ENCODE assay signal across 26 cellular contexts in the genomic region with DNA sequence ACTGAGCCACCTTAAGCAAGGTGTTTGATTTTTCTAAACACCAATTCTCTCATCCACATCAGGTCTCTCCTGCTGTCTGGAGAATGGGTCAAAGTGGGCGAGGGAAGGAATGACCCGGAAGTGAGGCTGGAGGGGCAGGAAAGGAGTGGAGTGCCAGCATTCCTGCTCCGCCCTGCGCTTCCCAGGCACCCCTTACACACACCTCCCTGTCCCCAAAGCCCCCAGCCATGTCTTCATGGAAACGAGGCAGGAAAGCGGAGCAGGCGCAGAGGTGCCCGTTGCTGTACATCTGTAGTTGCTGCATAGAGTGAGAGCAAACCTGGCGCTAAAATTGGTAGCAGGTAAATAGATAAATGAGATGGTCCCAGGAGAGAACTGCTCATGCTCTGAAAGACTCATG. TPM values are rescaled to one million over a fixed set of nuclear protein-coding genes. Genes with fewer than 3 reads are reported as not detected.
DNase-seq lines count a peak whose midpoint lies in the region; ATAC-seq, FAIRE-seq and TF ChIP-seq lines count a peak whose summit lies in the region.
"Had no signal": no experiment of that assay in that cellular context is flagged by ENCODE, and none has a peak within 500 bp of the region (broad histone marks: within the 10 kb centered on the region; RNA-seq: fewer than 3 reads in every experiment).

No MANE protein-coding gene starts in this region.

- peak overlapping the region; percentile 81 for H3K27ac Mint-ChIP-seq in stimulated activated naive B cell treated with anti-CD40 and anti-IgM and Interleukin-4, amounts not matched to agents 10 μg/mL and 1 μg/mL and 100 μg/mL, for 72 hours
- H3K27ac Mint-ChIP-seq: CD8-positive, alpha-beta T cell had no signal

- no peaks in the 10 kb centered on the region for H3K27me3 ChIP-seq in endothelial cell of umbilical vein (ENCODE audit: control insufficient read depth in 2 of 2, insufficient read depth in 2 of 2, low read length in 2 of 2)
- no peaks in the 10 kb centered on the region for H3K27me3 ChIP-seq in heart right ventricle
- H3K27me3 ChIP-seq: brain microvascular endothelial cell, uterus had no signal

- H3K9me3 Mint-ChIP-seq in stimulated activated naive B cell treated with anti-CD40 and anti-IgM and Interleukin-4, amounts not matched to agents 10 μg/mL and 1 μg/mL and 100 μg/mL, for 72 hours: no peaks in the 10 kb centered on the region
- H3K9me3 Mint-ChIP-seq: CD8-positive, alpha-beta T cell; memory B cell; naive thymus-derived CD4-positive, alpha-beta T cell had no signal

- no peak overlapping the region for H3K4me2 ChIP-seq in endothelial cell of umbilical vein (ENCODE audit: insufficient read depth, low read length)

- CTCF ChIA-PET in RWPE1 (lab: Yijun Ruan, JAX): no interaction called here
- CTCF ChIA-PET in endothelial cell of umbilical vein (lab: Charles Lee): interaction anchor here (1.3 to 3.5 kb wide), 3 partner anchors 13 to 67 kb away, joined by 3 to 16 read pairs (median 4); no protein-coding TSS in a partner anchor

- no peak for FAIRE-seq in endothelial cell of umbilical vein (lab: Jason Lieb, UNC)
- FAIRE-seq: frontal cortex had no signal

- no peak for TF ChIP-seq CTCF in RWPE1 (conservative IDR thresholded peaks at IDR 0.05; ENCODE audit: low read depth)
- no peak for TF ChIP-seq CTCF in endothelial cell of umbilical vein (IDR thresholded peaks at IDR 0.05; ENCODE audit: extremely low read depth in 1 of 2, insufficient read depth in 1 of 2, low read depth in 1 of 2, low read length in 2 of 2)
- no peak for TF ChIP-seq CTCF in heart right ventricle (IDR thresholded peaks at IDR 0.05)

- H3K4me1 ChIP-seq in endothelial cell of umbilical vein (ENCODE audit: control insufficient read depth, extremely low read depth, insufficient read depth, low read length) (peaks cover 31% of the 10 kb centered on the region), heart right ventricle (peaks cover 0 to 37% (median 0%) of the 10 kb centered on the region in 9 donors)
- H3K4me1 ChIP-seq: uterus had no signal

- H3K4me1 Mint-ChIP-seq in stimulated activated naive B cell treated with anti-CD40 and anti-IgM and Interleukin-4, amounts not matched to agents 10 μg/mL and 1 μg/mL and 100 μg/mL, for 72 hours: peaks cover 35 to 42% of the 10 kb centered on the region in 2 donors

- no peaks in the 10 kb centered on the region for H3K27me3 Mint-ChIP-seq in stimulated activated naive B cell treated with anti-CD40 and anti-IgM and Interleukin-4, amounts not matched to agents 10 μg/mL and 1 μg/mL and 100 μg/mL, for 72 hours
- H3K27me3 Mint-ChIP-seq: memory B cell had no signal

- H3K27ac ChIP-seq in RWPE1 (peak overlapping the region; percentile 85), endothelial cell of umbilical vein (ENCODE audit: insufficient read depth, low read depth, low read length) (no peak overlapping the region), heart right ventricle (no peak overlapping the region)
- H3K27ac ChIP-seq: KMS-11, uterus, VCaP had no signal

- H3K9me3 ChIP-seq in endothelial cell of umbilical vein (replicated peaks; ENCODE audit: control insufficient read depth, insufficient read depth, low read length) (no peaks in the 10 kb centered on the region), heart right ventricle (no peaks in the 10 kb centered on the region)
- H3K9me3 ChIP-seq: uterus had no signal

- no peak overlapping the region for H3K4me3 ChIP-seq in endothelial cell of umbilical vein (replicated peaks in 1 of 3; ENCODE audit: insufficient read depth in 1 of 3, low read depth in 1 of 3, low read length in 3 of 3)
- H3K4me3 ChIP-seq in heart right ventricle: no peak overlapping the region
- H3K4me3 ChIP-seq: skin epidermis, uterus had no signal

- H3K9me1 ChIP-seq in endothelial cell of umbilical vein (replicated peaks; ENCODE audit: control insufficient read depth, extremely low read depth, insufficient read depth, low read length): no peaks in the 10 kb centered on the region

- dilution Hi-C loops in endothelial cell of umbilical vein (cut with MboI; ENCODE audit: extremely low pct_ligation_motif_present, low sequenced_read_pairs): no loop called here

- TF ChIP-seq POLR2A in endothelial cell of umbilical vein (IDR thresholded peaks at IDR 0.05; ENCODE audit: low read depth, low read length): no peak

- intact Hi-C loops in endothelial cell of umbilical vein (cut with micrococcal nuclease) (loop anchor here (5.0 kb wide), 1 partner anchor 119 kb away; no protein-coding TSS in a partner anchor), heart right ventricle (cut with DNase I) (loop anchor here in 6 of 10 donors (5.0 to 10.0 kb wide), 4 partner anchors 66 to 91 kb away; no protein-coding TSS in a partner anchor)

- H3K36me3 ChIP-seq in endothelial cell of umbilical vein (ENCODE audit: control insufficient read depth in 2 of 2, extremely low read depth in 1 of 2, insufficient read depth in 2 of 2, low read length in 2 of 2): no peaks in the 10 kb centered on the region
- no peaks in the 10 kb centered on the region for H3K36me3 ChIP-seq in heart right ventricle
- H3K36me3 ChIP-seq: brain microvascular endothelial cell, uterus had no signal

- ATAC-seq in stimulated activated naive B cell treated with anti-CD40 and anti-IgM and Interleukin-4, amounts not matched to agents 10 μg/mL and 1 μg/mL and 100 μg/mL, for 72 hours (replicated peaks): no peak
- ATAC-seq in heart right ventricle: no peak
- ATAC-seq in GM21786 (IDR thresholded peaks at IDR 0.05; ENCODE audit: unreplicated experiment): no peak
- ATAC-seq: CD8-positive, alpha-beta T cell; naive thymus-derived CD4-positive, alpha-beta T cell had no signal

- 81 to 90% methylated on average over 9 of the region's 9 CpGs for WGBS in heart right ventricle, 2 donors

- peak; percentile 49 for DNase-seq in activated CD8-positive, alpha-beta memory T cell treated with anti-CD3 and anti-CD28 coated beads for 24 hours
- no peak for DNase-seq in activated CD8-positive, alpha-beta memory T cell treated with anti-CD3 and anti-CD28 coated beads, Interleukin-2, amount 50 U/mL, for 4 hours
- no peak for DNase-seq in RWPE1 (ENCODE audit: low spot score)
- no peak for DNase-seq in endothelial cell of umbilical vein (ENCODE audit: low read depth, low spot score)
- no peak for DNase-seq in stimulated activated naive B cell treated with anti-CD40 and anti-IgM and Interleukin-4, amounts not matched to agents 10 μg/mL and 1 μg/mL and 100 μg/mL, for 72 hours
- no peak for DNase-seq in NCI-H748 treated with DMSO at 0.1 percent for 48 hours (lab: John Stamatoyannopoulos, UW)
- no peak for DNase-seq in heart right ventricle
- DNase-seq: brain microvascular endothelial cell, cortex of kidney, DMS79, kidney glomerular epithelial cell, NCI-H1092, NCI-H510A treated with DMSO at 0.1 percent for 48 hours, SHP77, uterus had no signal

- no peaks in the 10 kb centered on the region for H3K79me2 ChIP-seq in endothelial cell of umbilical vein (ENCODE audit: control insufficient read depth, insufficient read depth, low read length)

- H3K9ac ChIP-seq in endothelial cell of umbilical vein (replicated peaks; ENCODE audit: extremely low read depth, insufficient read depth, low read length): no peak overlapping the region
- H3K9ac ChIP-seq: KMS-11 had no signal

- POLR2A ChIA-PET in RWPE1 (lab: Yijun Ruan, JAX; ENCODE audit: low non-redundant PET): interaction anchor here (0.7 kb wide), 1 partner anchor 50 kb away, joined by 3 read pairs; no protein-coding TSS in a partner anchor
- POLR2A ChIA-PET in endothelial cell of umbilical vein (lab: Charles Lee): no interaction called here

- peak overlapping the region; percentile 23 for H2AFZ ChIP-seq in endothelial cell of umbilical vein (ENCODE audit: low read depth, low read length)

- no peak overlapping the region for H3K4me3 Mint-ChIP-seq in stimulated activated naive B cell treated with anti-CD40 and anti-IgM and Interleukin-4, amounts not matched to agents 10 μg/mL and 1 μg/mL and 100 μg/mL, for 72 hours
- H3K4me3 Mint-ChIP-seq: CD8-positive, alpha-beta T cell; memory B cell had no signal

- H3K36me3 Mint-ChIP-seq in stimulated activated naive B cell treated with anti-CD40 and anti-IgM and Interleukin-4, amounts not matched to agents 10 μg/mL and 1 μg/mL and 100 μg/mL, for 72 hours: no peaks in the 10 kb centered on the region
- H3K36me3 Mint-ChIP-seq: CD8-positive, alpha-beta T cell; memory B cell had no signal

- H4K20me1 ChIP-seq in endothelial cell of umbilical vein (replicated peaks; ENCODE audit: control insufficient read depth, extremely low read depth, insufficient read depth, low read length): no peaks in the 10 kb centered on the region

- no TSS peak for BruUV-seq in endothelial cell of umbilical vein (replicated peaks; lab: Mats Ljungman, UMichigan)

TF ChIP-seq in endothelial cell of umbilical vein, 7 proteins besides CTCF, POLR2A, EP300 and RAD21 (continues in another document):
- TF ChIP-seq POLR2AphosphoS5 (IDR thresholded peaks at IDR 0.05; ENCODE audit: insufficient read depth, low read depth, low read length) (no peak), MAX (IDR thresholded peaks at IDR 0.05; ENCODE audit: insufficient read depth, insufficient read length) (no peak), MYC (IDR thresholded peaks at IDR 0.05; ENCODE audit: low read depth, low read length) (no peak)

RNA-seq across cellular contexts. Expression of gene NT5DC4, which starts 27.2 kb away (rescaled TPM):
- total RNA-seq in endothelial cell of umbilical vein: not detected in 2 replicates
- polyA plus RNA-seq in endothelial cell of umbilical vein: not detected in 2 replicates
- polyA plus RNA-seq in endothelial cell of umbilical vein (2011; cell fraction: cytosol; rRNA removed): not detected in 2 replicates
- not detected in 2 replicates for polyA plus RNA-seq in endothelial cell of umbilical vein (2011; cell fraction: nucleus; rRNA removed)
- not detected in 2 replicates for polyA plus RNA-seq in endothelial cell of umbilical vein (2012)
- polyA minus RNA-seq in endothelial cell of umbilical vein: not detected in 2 replicates
- polyA minus RNA-seq in endothelial cell of umbilical vein (2011; cell fraction: cytosol; rRNA and poly(A)+ RNA removed): not detected
- polyA minus RNA-seq in endothelial cell of umbilical vein (2011; cell fraction: nucleus; rRNA and poly(A)+ RNA removed): not detected in 2 replicates
- total RNA-seq in heart right ventricle: under 1 TPM in 1 of 10 donors, not detected in 9; 0.35 TPM
- polyA plus RNA-seq in heart right ventricle: not detected
- total RNA-seq: activated CD8-positive, alpha-beta memory T cell treated with anti-CD3 and anti-CD28 coated beads for 36 hours; CD8-positive, alpha-beta T cell; frontal cortex; posterior vena cava; subcutaneous adipose tissue; uterus had no signal
- polyA plus RNA-seq: naive thymus-derived CD4-positive, alpha-beta T cell had no signal

RNA-seq across cellular contexts. Expression of gene SLC20A1, which starts 47.9 kb away (rescaled TPM):
- total RNA-seq in endothelial cell of umbilical vein: 141 and 149 TPM in 2 replicates
- polyA plus RNA-seq in endothelial cell of umbilical vein: 47.0 and 52.7 TPM in 2 replicates
- polyA plus RNA-seq in endothelial cell of umbilical vein (2011; cell fraction: cytosol; rRNA removed): 44.5 and 45.5 TPM in 2 replicates
- 146 and 166 TPM in 2 replicates for polyA plus RNA-seq in endothelial cell of umbilical vein (2011; cell fraction: nucleus; rRNA removed)
- 88.7 and 117 TPM in 2 replicates for polyA plus RNA-seq in endothelial cell of umbilical vein (2012)
- 95.5 and 107 TPM in 2 replicates for polyA minus RNA-seq in endothelial cell of umbilical vein
- polyA minus RNA-seq in endothelial cell of umbilical vein (2011; cell fraction: cytosol; rRNA and poly(A)+ RNA removed): 25.2 TPM
- polyA minus RNA-seq in endothelial cell of umbilical vein (2011; cell fraction: nucleus; rRNA and poly(A)+ RNA removed): 82.9 and 138 TPM in 2 replicates
- total RNA-seq in heart right ventricle: 10 to 100 TPM; 10.8 to 21.3 (median 13.2) TPM
- 10 to 100 TPM in 1 of 2 donors, 1 to 10 TPM in 1; 9.9 to 14.3 TPM for polyA plus RNA-seq in heart right ventricle
